1 cellular context compared by ENCODE assay signal in genomic region chr20:32652739-32653526, GRCh38.
TF ChIP-seq lines count a peak whose summit lies in the region.

No MANE protein-coding gene starts in this region.

TF ChIP-seq in HepG2, 621 proteins besides CTCF, POLR2A, EP300 and RAD21 (continued from another document and continues in another):
- TF ChIP-seq ZUFSP (CRISPR knock-in tag; IDR thresholded peaks at IDR 0.05; ENCODE audit: borderline replicate concordance) (0 out of 2 replicates have a peak, but pooled peaks have one; percentile 51), RFX5 (IDR thresholded peaks at IDR 0.05; ENCODE audit: low read depth, low read length) (peak; percentile 52; the same call in 1 of the 2 replicates), SIN3A (IDR thresholded peaks at IDR 0.05; ENCODE audit: borderline replicate concordance, low read depth, low read length) (no peak; the same call in 1 of the 2 replicates), JUN (CRISPR knock-in tag; IDR thresholded peaks at IDR 0.05) (no peak), POGK (CRISPR knock-in tag; conservative IDR thresholded peaks at IDR 0.05) (peak; percentile 75), ZNF567 (CRISPR knock-in tag; IDR thresholded peaks at IDR 0.05; ENCODE audit: borderline replicate concordance) (peak; percentile 95), DBP (CRISPR knock-in tag; IDR thresholded peaks at IDR 0.05; ENCODE audit: not compliant biosample characterization) (peak; percentile 98), ZNF276 (CRISPR knock-in tag; IDR thresholded peaks at IDR 0.05; ENCODE audit: low read depth) (0 out of 2 replicates have a peak, but pooled peaks have one; percentile 46), HCFC1 (IDR thresholded peaks at IDR 0.05; ENCODE audit: low read depth, low read length) (peak; percentile 28), ARNT2 (CRISPR knock-in tag; IDR thresholded peaks at IDR 0.05; ENCODE audit: low read depth) (peak; percentile 80), ZGPAT (CRISPR knock-in tag; IDR thresholded peaks at IDR 0.05) (peak; percentile 94), AHDC1 (CRISPR knock-in tag; IDR thresholded peaks at IDR 0.05; ENCODE audit: borderline replicate concordance) (peak; percentile 43; the same call in 1 of the 2 replicates), ZNF672 (CRISPR knock-in tag; IDR thresholded peaks at IDR 0.05) (no peak), HOXA7 (CRISPR knock-in tag; IDR thresholded peaks at IDR 0.05) (no peak), ZNF839 (CRISPR knock-in tag; IDR thresholded peaks at IDR 0.05; ENCODE audit: borderline replicate concordance) (peak; percentile 64; the same call in 1 of the 2 replicates), ZFY (CRISPR knock-in tag; IDR thresholded peaks at IDR 0.05) (peak; percentile 39; the same call in 1 of the 2 replicates), CBX5 (CRISPR knock-in tag; IDR thresholded peaks at IDR 0.05; ENCODE audit: borderline replicate concordance) (peak; percentile 91; the same call in 1 of the 2 replicates), BORCS8-MEF2B (CRISPR knock-in tag; IDR thresholded peaks at IDR 0.05) (peak; percentile 84; the same call in 1 of the 2 replicates), TCF7L2 (IDR thresholded peaks at IDR 0.05; ENCODE audit: low read depth, low read length) (no peak), HIVEP1 (CRISPR knock-in tag; IDR thresholded peaks at IDR 0.05) (peak; percentile 84; the same call in 1 of the 2 replicates), SP1 (IDR thresholded peaks at IDR 0.05) (no peak), SP1 (CRISPR knock-in tag; IDR thresholded peaks at IDR 0.05) (no peak; the same call in 1 of the 2 replicates), PLSCR1 (CRISPR knock-in tag; IDR thresholded peaks at IDR 0.05; ENCODE audit: borderline replicate concordance) (no peak), ZNF275 (CRISPR knock-in tag; IDR thresholded peaks at IDR 0.05; ENCODE audit: borderline replicate concordance) (0 out of 2 replicates have a peak, but pooled peaks have one; percentile 65), MXD4 (CRISPR knock-in tag; IDR thresholded peaks at IDR 0.05) (peak; percentile 79; the same call in 1 of the 2 replicates), HMG20A (CRISPR knock-in tag; IDR thresholded peaks at IDR 0.05; ENCODE audit: borderline replicate concordance) (peak; percentile 78), ZNF784 (CRISPR knock-in tag; IDR thresholded peaks at IDR 0.05; ENCODE audit: borderline replicate concordance) (no peak), ZNF33B (CRISPR knock-in tag; IDR thresholded peaks at IDR 0.05) (peak; percentile 37; the same call in 1 of the 2 replicates), ZNF7 (CRISPR knock-in tag; IDR thresholded peaks at IDR 0.05) (0 out of 2 replicates have a peak, but pooled peaks have one; percentile 3), PHF5A (CRISPR knock-in tag; IDR thresholded peaks at IDR 0.05; ENCODE audit: low read depth, unreplicated experiment) (peak; percentile 94), ZNF207 (IDR thresholded peaks at IDR 0.05; ENCODE audit: borderline replicate concordance) (no peak), ATF7-NPFF (CRISPR knock-in tag; IDR thresholded peaks at IDR 0.05; ENCODE audit: low read depth) (peak; percentile 78; the same call in 1 of the 2 replicates), ZNF260 (CRISPR knock-in tag; IDR thresholded peaks at IDR 0.05; ENCODE audit: borderline replicate concordance, low read depth) (peak; percentile 74; the same call in 1 of the 2 replicates), MTA1 (CRISPR knock-in tag; IDR thresholded peaks at IDR 0.05; ENCODE audit: borderline replicate concordance) (peak; percentile 85; the same call in 1 of the 2 replicates), ZFX (CRISPR knock-in tag; IDR thresholded peaks at IDR 0.05; ENCODE audit: low read depth) (peak; percentile 72; the same call in 1 of the 2 replicates), ZC3H13 (CRISPR knock-in tag; IDR thresholded peaks at IDR 0.05) (no peak), SP2 (CRISPR knock-in tag; IDR thresholded peaks at IDR 0.05) (no peak), ZBTB43 (CRISPR knock-in tag; conservative IDR thresholded peaks at IDR 0.05) (peak; percentile 78), ZKSCAN8 (CRISPR knock-in tag; IDR thresholded peaks at IDR 0.05; ENCODE audit: borderline replicate concordance) (peak; percentile 78; the same call in 1 of the 2 replicates), NFE2L1 (CRISPR knock-in tag; IDR thresholded peaks at IDR 0.05; ENCODE audit: borderline replicate concordance) (0 out of 2 replicates have a peak, but pooled peaks have one; percentile 50), ATF7 (IDR thresholded peaks at IDR 0.05) (no peak), ATF7 (CRISPR knock-in tag; IDR thresholded peaks at IDR 0.05) (no peak), HES4 (CRISPR knock-in tag; IDR thresholded peaks at IDR 0.05; ENCODE audit: borderline replicate concordance) (no peak), HNRNPL (IDR thresholded peaks at IDR 0.05; ENCODE audit: low read depth, low read length) (0 out of 2 replicates have a peak, but pooled peaks have one; percentile 64), MEIS1 (CRISPR knock-in tag; IDR thresholded peaks at IDR 0.05; ENCODE audit: borderline replicate concordance) (peak; percentile 71; the same call in 1 of the 2 replicates)
